ENCODE assay signal across 9 cellular contexts in the genomic region with DNA sequence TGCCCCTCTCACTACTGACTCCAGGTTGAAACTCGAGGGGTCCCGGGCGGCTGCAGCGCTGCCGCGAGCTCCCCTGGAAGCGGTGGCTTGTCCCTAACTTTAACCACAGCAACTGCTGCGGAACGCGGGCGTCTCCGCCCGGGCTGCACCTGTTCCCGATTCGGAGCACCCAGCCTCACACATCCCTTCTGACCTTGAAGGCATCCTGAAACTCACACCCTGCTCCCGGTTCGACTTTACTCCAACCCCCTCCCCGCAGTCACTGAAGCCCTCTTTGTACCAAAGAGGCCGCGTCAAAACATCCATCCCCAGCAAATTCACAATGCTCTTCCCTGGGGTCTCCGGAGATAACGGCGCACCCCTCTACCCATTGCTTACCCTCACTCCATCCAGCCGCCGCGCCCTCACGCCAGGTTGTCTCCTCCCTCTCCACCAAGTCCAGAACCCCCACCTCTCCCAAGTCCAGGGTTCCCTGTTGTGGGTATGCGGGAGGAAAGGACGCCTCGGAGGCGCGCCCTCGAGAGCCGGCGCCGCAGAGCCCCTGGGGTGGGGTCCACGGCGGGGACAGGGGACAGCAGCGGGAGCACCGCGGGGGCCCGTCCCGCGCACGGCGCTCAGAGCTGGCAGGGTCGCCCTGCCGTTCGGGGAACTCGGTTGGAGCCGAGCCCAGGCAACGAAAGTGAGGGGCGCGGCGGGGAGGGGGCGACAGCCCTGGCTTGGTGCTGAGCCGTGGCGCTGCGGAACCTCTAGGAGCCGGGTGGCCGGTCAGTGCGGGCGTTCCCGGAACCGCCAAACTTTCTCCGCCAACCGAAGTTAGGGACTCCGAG. TPM values are rescaled to one million over a fixed set of nuclear protein-coding genes. Genes with fewer than 3 reads are reported as not detected.
DNase-seq lines count a peak whose midpoint lies in the region; ATAC-seq lines count a peak whose summit lies in the region.
"Had no signal": no experiment of that assay in that cellular context is flagged by ENCODE, and none has a peak within 500 bp of the region (broad histone marks: within the 10 kb centered on the region; RNA-seq: fewer than 3 reads in every experiment).

No MANE protein-coding gene starts in this region.

- no peaks in the 10 kb centered on the region for H3K9me3 Mint-ChIP-seq in activated CD4-positive, alpha-beta T cell treated with anti-CD3 and anti-CD28 coated beads, Interleukin-2, amount 10 ng/mL, durations not matched to agents 24 days and 14 days
- H3K9me3 Mint-ChIP-seq in T-cell, result no peaks in the 10 kb centered on the region

- no peaks in the 10 kb centered on the region for H3K36me3 ChIP-seq in subcutaneous abdominal adipose tissue (ENCODE audit: control insufficient read depth in 5 of 5, insufficient read depth in 5 of 5, low read length in 5 of 5)

- peak in 1 of 4 experiments; percentile 8 for ATAC-seq in T-cell (replicated peaks in 1 of 4)

- no peak overlapping the region for H3K27ac Mint-ChIP-seq in activated CD4-positive, alpha-beta T cell treated with anti-CD3 and anti-CD28 coated beads, Interleukin-2, amount 10 ng/mL, durations not matched to agents 24 days and 14 days
- H3K27ac Mint-ChIP-seq in T-cell, result no peak overlapping the region

- peak overlapping the region; percentile 46 for H3K4me3 Mint-ChIP-seq in activated CD4-positive, alpha-beta T cell treated with anti-CD3 and anti-CD28 coated beads, Interleukin-2, amount 10 ng/mL, durations not matched to agents 24 days and 14 days
- H3K4me3 Mint-ChIP-seq in T-cell, result peak overlapping the region; percentile 56 to 58 (median 57)

- CTCF ChIA-PET in T-cell (lab: Charles Lee), result no interaction called here

- H3K4me3 ChIP-seq in subcutaneous abdominal adipose tissue (ENCODE audit: low read depth in 1 of 5, low read length in 5 of 5), result peak overlapping the region in 4 of 5 donors; percentile 32 to 60 (median 48)

- no peak overlapping the region for H3K27ac ChIP-seq in subcutaneous abdominal adipose tissue (ENCODE audit: low read depth, low read length)

- H3K27me3 ChIP-seq in subcutaneous abdominal adipose tissue (ENCODE audit: control insufficient read depth in 5 of 5, insufficient read depth in 4 of 5, low read length in 5 of 5), result peaks cover 25 to 43% (median 35%) of the 10 kb centered on the region in 5 donors

- POLR2A ChIA-PET in T-cell (lab: Charles Lee), result no interaction called here

- no peak overlapping the region for H3K9ac ChIP-seq in subcutaneous abdominal adipose tissue (ENCODE audit: low read length in 5 of 5)

- H3K4me1 ChIP-seq in subcutaneous abdominal adipose tissue (ENCODE audit: control insufficient read depth in 5 of 5, insufficient read depth in 5 of 5, low read length in 5 of 5), result peaks cover 0 to 13% (median 12%) of the 10 kb centered on the region in 5 donors

- H3K27me3 Mint-ChIP-seq in activated CD4-positive, alpha-beta T cell treated with anti-CD3 and anti-CD28 coated beads, Interleukin-2, amount 10 ng/mL, durations not matched to agents 24 days and 14 days, result peaks cover 66% of the 10 kb centered on the region
- H3K27me3 Mint-ChIP-seq in T-cell, result peaks cover 55 to 67% of the 10 kb centered on the region in 2 donors

- no peak for DNase-seq in activated CD4-positive, alpha-beta T cell treated with anti-CD3 and anti-CD28 coated beads, Interleukin-2, amount 10 ng/mL, durations not matched to agents 24 days and 14 days
- no peak for DNase-seq in activated CD4-positive, alpha-beta T cell treated with anti-CD3 and anti-CD28 coated beads for 1 hour
- no peak for DNase-seq in T-cell
- DNase-seq in iPS-NIHi7 (ENCODE audit: extremely low spot score), result peak; percentile 29
- DNase-seq in SHP77 treated with DMSO at 0.1 percent for 48 hours (lab: John Stamatoyannopoulos, UW), result no peak
- DNase-seq in A172 (ENCODE audit: low spot score), result no peak
- DNase-seq in GDM1 (lab: John Stamatoyannopoulos, UW), result no peak
- DNase-seq: DND-41 had no signal

- peaks cover 11% of the 10 kb centered on the region for H3K4me1 Mint-ChIP-seq in activated CD4-positive, alpha-beta T cell treated with anti-CD3 and anti-CD28 coated beads, Interleukin-2, amount 10 ng/mL, durations not matched to agents 24 days and 14 days
- peaks cover 11 to 22% (median 16%) of the 10 kb centered on the region in 3 donors for H3K4me1 Mint-ChIP-seq in T-cell

- H3K9me3 ChIP-seq in subcutaneous abdominal adipose tissue (ENCODE audit: control insufficient read depth in 5 of 5, low read length in 5 of 5), result no peaks in the 10 kb centered on the region

- H3K36me3 Mint-ChIP-seq in activated CD4-positive, alpha-beta T cell treated with anti-CD3 and anti-CD28 coated beads, Interleukin-2, amount 10 ng/mL, durations not matched to agents 24 days and 14 days (ENCODE audit: low read depth), result no peaks in the 10 kb centered on the region
- no peaks in the 10 kb centered on the region for H3K36me3 Mint-ChIP-seq in T-cell

- intact Hi-C loops in activated CD4-positive, alpha-beta T cell treated with anti-CD3 and anti-CD28 coated beads, Interleukin-2, amount 10 ng/mL, durations not matched to agents 24 days and 14 days (cut with micrococcal nuclease), result loop anchor here (10.0 kb wide), 1 partner anchor 189 kb away; no protein-coding TSS in a partner anchor

RNA-seq across cellular contexts. Expression of a gene that starts 0.9 kb away (rescaled TPM):
- 0.07 and 0.14 TPM in 2 replicates for total RNA-seq in activated CD4-positive, alpha-beta T cell treated with anti-CD3 and anti-CD28 coated beads, Interleukin-2, amount 10 ng/mL, durations not matched to agents 24 days and 14 days
- total RNA-seq in T-cell, result under 1 TPM in 3 of 5 donors, not detected in 2; 0.09 to 0.72 (median 0.50) TPM
- 25.8 and 29.5 TPM in 2 replicates for total RNA-seq in A172 (2014; rRNA removed; shearing (Covaris generic))

Comparison
In these comparisons a context has a peak if more than half of its experiments do, and no peak if none do; other contexts are left out.
1. RNA of a gene that starts 0.9 kb away (total RNA-seq): 25.8 to 29.5 TPM in A172; 0.09 to 0.72 TPM in T-cell and 0.07 to 0.14 TPM in activated CD4-positive, alpha-beta T cell treated with anti-CD3 and anti-CD28 coated beads, Interleukin-2, amount 10 ng/mL, durations not matched to agents 24 days and 14 days; every median in the first group is over 10 times any median in the second.